ENCODE assay signal across 1 cellular context in genomic region chr10:12656518-12657142, GRCh38.
TF ChIP-seq lines count a peak whose summit lies in the region.

No MANE protein-coding gene starts in this region.

TF ChIP-seq in HEK293, 187 proteins besides CTCF, POLR2A, EP300 and RAD21 (continued from another document):
- TF ChIP-seq ATF2 (tag by site-specific recombination; IDR thresholded peaks at IDR 0.05; ENCODE audit: low read depth): no peak
- TF ChIP-seq ZNF138 (tag by site-specific recombination; IDR thresholded peaks at IDR 0.05; ENCODE audit: borderline replicate concordance): no peak
- 0 out of 2 replicates have a peak, but pooled peaks have one; percentile 11 for TF ChIP-seq ZNF629 (tag by site-specific recombination; IDR thresholded peaks at IDR 0.05)
- TF ChIP-seq AEBP2 (tag by site-specific recombination; IDR thresholded peaks at IDR 0.05; ENCODE audit: borderline replicate concordance): no peak
- TF ChIP-seq ZNF391 (tag by site-specific recombination; IDR thresholded peaks at IDR 0.05; ENCODE audit: borderline replicate concordance, low read depth): no peak
- no peak for TF ChIP-seq ZBTB10 (tag by site-specific recombination; IDR thresholded peaks at IDR 0.05)
- no peak for TF ChIP-seq PRDM1 (tag by site-specific recombination; IDR thresholded peaks at IDR 0.05)
- TF ChIP-seq ZNF707 (tag by site-specific recombination; IDR thresholded peaks at IDR 0.05): no peak
- no peak for TF ChIP-seq ZNF518A (tag by site-specific recombination; conservative IDR thresholded peaks at IDR 0.05; ENCODE audit: low read depth)
